ENCODE assay signal across 8 cellular contexts in genomic region chr9:35658144-35658893, GRCh38. TPM values are rescaled to one million over a fixed set of nuclear protein-coding genes. Genes with fewer than 3 reads are reported as not detected.
DNase-seq lines count a peak whose midpoint lies in the region; ATAC-seq and TF ChIP-seq lines count a peak whose summit lies in the region.

CCDC107 (plus strand) TSS chr9:35658292; CDS start chr9:35658380, 88 bp downstream.

- H3K4me1 Mint-ChIP-seq in stimulated activated effector memory CD8-positive, alpha-beta T cell treated with anti-CD3 and anti-CD28 coated beads, Interleukin-12 subunit alpha, Interleukin-12 subunit beta, amount 100 ng/mL, for 72 hours: peaks cover 69% of the 10 kb centered on the region

- H3K9me3 Mint-ChIP-seq in stimulated activated effector memory CD8-positive, alpha-beta T cell treated with anti-CD3 and anti-CD28 coated beads, Interleukin-12 subunit alpha, Interleukin-12 subunit beta, amount 100 ng/mL, for 72 hours: no peaks in the 10 kb centered on the region

- peak; percentile 95 for TF ChIP-seq POLR2A in esophagus muscularis mucosa (IDR thresholded peaks at IDR 0.05; ENCODE audit: low read depth)

- TF ChIP-seq CTCF in Panc1 (IDR thresholded peaks at IDR 0.05) (no peak), esophagus muscularis mucosa (IDR thresholded peaks at IDR 0.05) (peak in 2 of 3 experiments; percentile 38 to 50)

- peak; percentile 37 for TF ChIP-seq RAD21 in Ishikawa (IDR thresholded peaks at IDR 0.05; ENCODE audit: low read depth)

- H3K4me1 ChIP-seq in Panc1 (ENCODE audit: control insufficient read depth, insufficient read depth, low read length): peaks cover 43% of the 10 kb centered on the region
- peaks cover 43 to 61% (median 58%) of the 10 kb centered on the region in 4 donors for H3K4me1 ChIP-seq in esophagus muscularis mucosa

- in situ Hi-C loops in Panc1 (cut with HindIII; ENCODE audit: low pct_unique_long_range_greater_than_20kb, low sequenced_read_pairs): no loop called here

- H3K27ac Mint-ChIP-seq in stimulated activated effector memory CD8-positive, alpha-beta T cell treated with anti-CD3 and anti-CD28 coated beads, Interleukin-12 subunit alpha, Interleukin-12 subunit beta, amount 100 ng/mL, for 72 hours: peak within 1 kb of the TSS; percentile 100

- H3K27ac ChIP-seq in Panc1 (ENCODE audit: low read length) (peak within 1 kb of the TSS; percentile 94), esophagus muscularis mucosa (replicated peaks in 1 of 4) (peak within 1 kb of the TSS; percentile 95 to 99 (median 98))

- DNase-seq in DMS53 (lab: John Stamatoyannopoulos, UW) (peak; percentile 83), Panc1 (ENCODE audit: low read depth, low spot score) (no peak), esophagus muscularis mucosa (ENCODE audit: extremely low spot score) (no peak), myocyte (ENCODE audit: low read depth) (peak; percentile 84)
- DNase-seq in activated T-cell treated with anti-CD3 and anti-CD28 coated beads, Interleukin-2, amount 50 U/mL, for 48 hours: peak; percentile 86 to 89
- peak; percentile 88 to 93 for DNase-seq in stimulated activated effector memory CD8-positive, alpha-beta T cell treated with anti-CD3 and anti-CD28 coated beads, Interleukin-12 subunit alpha, Interleukin-12 subunit beta, amount 100 ng/mL, for 72 hours (ENCODE audit: low spot score in 2 of 2)

- CTCF ChIA-PET in Panc1 (lab: Charles Lee): interaction anchor here (0.5 to 1.6 kb wide), 8 partner anchors 11 to 67 kb away, joined by 3 to 6 read pairs (median 4); partner anchors contain the start of gene TPM2

- TF ChIP-seq EP300 in Ishikawa (IDR thresholded peaks at IDR 0.05; ENCODE audit: borderline replicate concordance): no peak
- TF ChIP-seq EP300 in esophagus muscularis mucosa (IDR thresholded peaks at IDR 0.05): no peak

- POLR2A ChIA-PET in Panc1 (lab: Charles Lee): interaction anchor here (0.5 to 1.6 kb wide), 7 partner anchors 11 to 74 kb away, joined by 3 to 4 read pairs (median 3); partner anchors contain the start of genes CREB3 and TLN1

- ATAC-seq in GM21529 (IDR thresholded peaks at IDR 0.05; ENCODE audit: unreplicated experiment): peak; percentile 47
- ATAC-seq in Panc1: peak; percentile 72
- peak; percentile 74 for ATAC-seq in stimulated activated effector memory CD8-positive, alpha-beta T cell treated with anti-CD3 and anti-CD28 coated beads, Interleukin-12 subunit alpha, Interleukin-12 subunit beta, amount 100 ng/mL, for 72 hours

- peaks cover 71% of the 10 kb centered on the region for H3K36me3 Mint-ChIP-seq in stimulated activated effector memory CD8-positive, alpha-beta T cell treated with anti-CD3 and anti-CD28 coated beads, Interleukin-12 subunit alpha, Interleukin-12 subunit beta, amount 100 ng/mL, for 72 hours

- H3K36me3 ChIP-seq in Panc1 (ENCODE audit: control insufficient read depth, insufficient read depth, low read length) (peaks cover 3% of the 10 kb centered on the region), esophagus muscularis mucosa (peaks cover 0 to 20% (median 9%) of the 10 kb centered on the region in 4 donors)

- H3K9me3 ChIP-seq in Panc1 (ENCODE audit: control insufficient read depth, insufficient read depth, low read depth, low read length) (no peaks in the 10 kb centered on the region), esophagus muscularis mucosa (no peaks in the 10 kb centered on the region)

- no peaks in the 10 kb centered on the region for H3K27me3 ChIP-seq in Panc1 (ENCODE audit: control insufficient read depth, insufficient read depth, low read length)
- H3K27me3 ChIP-seq in esophagus muscularis mucosa: no peaks in the 10 kb centered on the region

- H3K4me3 Mint-ChIP-seq in stimulated activated effector memory CD8-positive, alpha-beta T cell treated with anti-CD3 and anti-CD28 coated beads, Interleukin-12 subunit alpha, Interleukin-12 subunit beta, amount 100 ng/mL, for 72 hours: peak within 1 kb of the TSS; percentile 89

- WGBS in esophagus muscularis mucosa: 0% methylated on average over 7 of the region's 65 CpGs

- H3K4me3 ChIP-seq in Panc1 (ENCODE audit: low read depth in 2 of 2, low read length in 2 of 2) (peak within 1 kb of the TSS; percentile 64 to 70), esophagus muscularis mucosa (peak within 1 kb of the TSS; percentile 68 to 97 (median 82))

- no TSS peak for BruUV-seq in Panc1 (replicated peaks; lab: Mats Ljungman, UMichigan)

- intact Hi-C loops in Panc1 (cut with micrococcal nuclease; ENCODE audit: unreplicated experiment): loop anchor here (5.0 to 10.0 kb wide), 3 partner anchors 34 to 156 kb away; partner anchors contain the start of genes HINT2 and SPAG8
- intact Hi-C loops in esophagus muscularis mucosa (cut with DNase I): loop anchor here (2.0 kb wide), 2 partner anchors 32 to 70 kb away; no protein-coding TSS in a partner anchor

TF ChIP-seq in Ishikawa, 13 proteins besides CTCF, POLR2A, EP300 and RAD21:
- TF ChIP-seq MAX (IDR thresholded peaks at IDR 0.05): no peak
- TF ChIP-seq CEBPB (IDR thresholded peaks at IDR 0.05): no peak
- 0 out of 2 replicates have a peak, but pooled peaks have one; percentile 15 for TF ChIP-seq EGR1 (IDR thresholded peaks at IDR 0.05)
- TF ChIP-seq TAF1 (IDR thresholded peaks at IDR 0.05; ENCODE audit: low read depth): peak; percentile 73
- peak; percentile 13; the same call in 1 of the 2 replicates for TF ChIP-seq FOXM1 (IDR thresholded peaks at IDR 0.05; ENCODE audit: borderline replicate concordance, low read depth)
- TF ChIP-seq CREB1 (IDR thresholded peaks at IDR 0.05; ENCODE audit: low read depth): no peak
- TF ChIP-seq ZBTB7A (IDR thresholded peaks at IDR 0.05; ENCODE audit: low read depth): peak; percentile 67; the same call in 1 of the 2 replicates
- TF ChIP-seq REST (IDR thresholded peaks at IDR 0.05; ENCODE audit: low read depth): peak; percentile 59
- TF ChIP-seq TCF12 (IDR thresholded peaks at IDR 0.05; ENCODE audit: low read depth): no peak
- peak; percentile 89 for TF ChIP-seq YY1 (IDR thresholded peaks at IDR 0.05; ENCODE audit: low read depth)
TF ChIP-seq in Ishikawa: peak in this region for 6.

RNA-seq across cellular contexts. Expression of gene CCDC107, which starts in this region (rescaled TPM):
- 39.9 TPM for total RNA-seq in Panc1 (2021; ENCODE audit: unreplicated experiment)
- 87.7 TPM for polyA plus RNA-seq in Panc1 (2012; ENCODE audit: insufficient read length)
- 100 to 1,000 TPM in 2 of 4 donors, 10 to 100 TPM in 2; 68.4 to 117 (median 104) TPM for total RNA-seq in esophagus muscularis mucosa
- 9.8 and 14.0 TPM in 2 replicates for total RNA-seq in myocyte
- 32.2 TPM for polyA plus RNA-seq in myocyte (2012)

Comparison
In these comparisons a context has a peak if more than half of its experiments do, and no peak if none do; other contexts are left out.
1. DNase-seq: peak in DMS53 (single experiment), activated T-cell treated with anti-CD3 and anti-CD28 coated beads, Interleukin-2, amount 50 U/mL, for 48 hours (2 of 2), myocyte (single experiment) and stimulated activated effector memory CD8-positive, alpha-beta T cell treated with anti-CD3 and anti-CD28 coated beads, Interleukin-12 subunit alpha, Interleukin-12 subunit beta, amount 100 ng/mL, for 72 hours (2 of 2); none in Panc1 (single experiment) and esophagus muscularis mucosa (single experiment).
2. Peak in every context shown above with its lines, with median percentiles within 50 percentile points of each other: ATAC-seq.